In the genomic region with DNA sequence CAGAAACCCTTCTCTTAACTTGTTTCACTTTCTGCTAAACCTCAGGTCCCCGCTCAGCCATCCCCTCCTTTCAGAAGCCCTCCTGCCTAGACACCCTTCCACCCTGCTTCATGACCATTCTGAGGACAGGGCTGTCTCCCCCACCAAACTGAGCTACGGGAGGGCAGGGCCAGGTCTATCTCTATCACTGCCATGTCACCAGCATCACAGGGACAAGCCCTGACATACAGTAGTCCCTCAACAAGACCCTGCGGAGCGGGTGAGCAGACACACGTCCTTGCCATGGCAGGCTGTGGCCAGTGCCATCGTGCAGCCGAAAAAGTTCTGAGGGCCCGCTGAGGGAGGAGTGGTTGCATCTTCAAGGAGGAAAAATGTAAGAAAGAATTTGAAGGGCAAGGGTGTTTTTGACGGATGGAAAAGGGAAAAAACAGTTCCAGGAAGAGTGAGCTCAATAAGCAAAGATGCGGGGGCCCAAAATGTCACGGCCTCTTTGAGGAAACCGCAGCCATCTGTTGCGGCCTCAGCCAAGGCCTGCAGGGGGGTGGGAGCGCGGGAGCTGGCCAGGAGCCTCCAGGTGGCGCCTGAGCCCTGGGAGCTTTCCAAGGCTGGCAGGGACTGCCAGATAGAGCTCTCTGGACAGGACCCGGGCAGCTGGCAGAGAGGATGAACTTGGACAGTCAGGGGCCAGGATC, we compare ENCODE assay signal across 7 cellular contexts. TPM values are rescaled to one million over a fixed set of nuclear protein-coding genes. Genes with fewer than 3 reads are reported as not detected.
DNase-seq lines count a peak whose midpoint lies in the region; ATAC-seq and TF ChIP-seq lines count a peak whose summit lies in the region.
"Had no signal": no experiment of that assay in that cellular context is flagged by ENCODE, and none has a peak within 500 bp of the region (broad histone marks: within the 10 kb centered on the region; RNA-seq: fewer than 3 reads in every experiment).

No MANE protein-coding gene starts in this region.

- no peaks in the 10 kb centered on the region for H3K9me3 ChIP-seq in OCI-LY3 (ENCODE audit: insufficient read depth, low read length)
- no peaks in the 10 kb centered on the region for H3K9me3 ChIP-seq in duodenal mucosa (ENCODE audit: control insufficient read depth in 1 of 2, low read length in 2 of 2)
- H3K9me3 ChIP-seq in skeletal muscle satellite cell (replicated peaks; ENCODE audit: low read length): no peaks in the 10 kb centered on the region

- H3K9ac ChIP-seq in OCI-LY3 (ENCODE audit: low read length): peak overlapping the region; percentile 24; the same call in 1 of the 2 replicates
- H3K9ac ChIP-seq in duodenal mucosa (ENCODE audit: low read depth in 1 of 2, low read length in 2 of 2): no peak overlapping the region
- H3K9ac ChIP-seq in skeletal muscle satellite cell (ENCODE audit: low read depth, low read length): no peak overlapping the region

- no peak for ATAC-seq in HG02571 (IDR thresholded peaks at IDR 0.05; ENCODE audit: unreplicated experiment)

- peak overlapping the region; percentile 2; the same call in 1 of the 2 replicates for H2AFZ ChIP-seq in OCI-LY3 (ENCODE audit: low read depth, low read length)

- H3K4me1 ChIP-seq in OCI-LY3 (ENCODE audit: low read length) (peaks cover 72% of the 10 kb centered on the region), duodenal mucosa (ENCODE audit: control insufficient read depth in 1 of 2, insufficient read depth in 2 of 2, low read length in 2 of 2) (peaks cover 17 to 36% of the 10 kb centered on the region in 2 donors), skeletal muscle satellite cell (ENCODE audit: control insufficient read depth, insufficient read depth, low read length) (peaks cover 20% of the 10 kb centered on the region)

- H3K27ac ChIP-seq in OCI-LY3 (ENCODE audit: low read length) (peak overlapping the region; percentile 65), duodenal mucosa (ENCODE audit: low read depth, low read length) (peak overlapping the region; percentile 63)

- H4K20me1 ChIP-seq in OCI-LY3 (ENCODE audit: insufficient read depth, low read length): no peaks in the 10 kb centered on the region

- H3K4me3 ChIP-seq in OCI-LY3 (ENCODE audit: low read length) (peak overlapping the region; percentile 10; the same call in 1 of the 2 replicates), duodenal mucosa (ENCODE audit: low read depth in 1 of 2, low read length in 2 of 2) (no peak overlapping the region), skeletal muscle satellite cell (ENCODE audit: low read length) (no peak overlapping the region)

- DNase-seq in NCI-H187 (lab: John Stamatoyannopoulos, UW) (peak; percentile 26 to 41), NCI-H187 treated with DMSO at 0.1 percent for 48 hours (lab: John Stamatoyannopoulos, UW) (no peak)

- H3K79me2 ChIP-seq in OCI-LY3 (ENCODE audit: low read length): peaks cover 12% of the 10 kb centered on the region

- H3K36me3 ChIP-seq in OCI-LY3 (replicated peaks; ENCODE audit: low read depth, low read length): peaks cover 17% of the 10 kb centered on the region
- no peaks in the 10 kb centered on the region for H3K36me3 ChIP-seq in duodenal mucosa (ENCODE audit: control insufficient read depth in 1 of 2, insufficient read depth in 2 of 2, low read length in 2 of 2)
- H3K36me3 ChIP-seq in skeletal muscle satellite cell (ENCODE audit: insufficient read depth, low read length): no peaks in the 10 kb centered on the region

- H3K27me3 ChIP-seq in OCI-LY3 (ENCODE audit: low read depth, low read length) (no peaks in the 10 kb centered on the region), duodenal mucosa (ENCODE audit: control insufficient read depth in 1 of 2, insufficient read depth in 2 of 2, low read length in 2 of 2) (peaks cover 4 to 8% of the 10 kb centered on the region in 2 donors), skeletal muscle satellite cell (ENCODE audit: control insufficient read depth, insufficient read depth, low read length) (peaks cover 6% of the 10 kb centered on the region)

- TF ChIP-seq CTCF in OCI-LY3 (IDR thresholded peaks at IDR 0.05; ENCODE audit: low read depth, low read length): peak; percentile 82

- H3K4me2 ChIP-seq in OCI-LY3 (ENCODE audit: low read length) (peak overlapping the region; percentile 53), skeletal muscle satellite cell (ENCODE audit: low read length) (peak overlapping the region; percentile 51)

RNA-seq across cellular contexts. Expression of gene PTGIR, which starts 8.1 kb away (rescaled TPM):
- 4.1 and 5.0 TPM in 2 replicates for total RNA-seq in skeletal muscle satellite cell (2012; rRNA removed)

RNA-seq across cellular contexts. Expression of gene CALM3, which starts 15.6 kb away (rescaled TPM):
- total RNA-seq in skeletal muscle satellite cell (2012; rRNA removed): 200 and 204 TPM in 2 replicates

RNA-seq across cellular contexts. Expression of gene GNG8, which starts 19.2 kb away (rescaled TPM):
- total RNA-seq in skeletal muscle satellite cell (2012; rRNA removed): not detected in 2 replicates
- total RNA-seq: glomerular endothelial cell had no signal

RNA-seq across cellular contexts. Expression of gene DACT3, which starts 44.2 kb away (rescaled TPM):
- 1.3 and 1.5 TPM in 2 replicates for total RNA-seq in skeletal muscle satellite cell (2012; rRNA removed)
